10 cellular contexts compared by ENCODE assay signal in the genomic region with DNA sequence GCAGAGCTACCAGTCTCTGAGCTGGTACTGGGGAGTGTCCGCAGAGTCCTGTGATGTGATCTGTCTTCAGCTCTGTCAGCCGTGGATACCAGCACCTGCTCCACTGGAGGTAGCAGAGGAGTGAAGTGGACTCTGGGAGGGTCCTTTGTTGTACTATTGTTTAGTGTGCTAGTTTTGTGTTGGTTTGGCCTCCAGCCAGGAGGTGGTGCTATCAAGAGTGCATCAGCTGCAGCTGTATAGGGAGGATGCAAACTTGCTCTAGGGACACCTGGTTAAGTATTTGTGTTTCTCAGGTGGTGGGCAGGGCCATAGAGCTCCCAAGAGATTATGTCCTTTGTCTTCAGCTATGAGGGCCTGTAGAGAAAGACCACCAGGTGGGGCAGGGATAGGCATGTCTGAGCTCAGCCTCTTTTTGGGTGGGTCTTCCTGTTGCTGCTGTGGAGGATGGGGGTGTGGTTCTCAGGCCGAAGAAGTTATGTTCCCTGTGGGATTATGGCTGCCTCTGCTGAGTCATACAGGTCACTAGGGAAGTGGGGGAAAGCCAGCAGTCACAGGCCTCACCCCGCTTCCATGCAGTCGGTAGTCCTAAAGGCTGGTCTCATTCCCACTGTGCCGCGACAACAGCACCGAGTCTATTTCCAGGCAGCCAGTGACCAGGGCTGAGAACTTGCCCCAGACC.
DNase-seq lines count a peak whose midpoint lies in the region; ATAC-seq lines count a peak whose summit lies in the region.
"Had no signal": no experiment of that assay in that cellular context is flagged by ENCODE, and none has a peak within 500 bp of the region (broad histone marks: within the 10 kb centered on the region; RNA-seq: fewer than 3 reads in every experiment).

No MANE protein-coding gene starts in this region.

- peaks cover 52% of the 10 kb centered on the region for H3K4me1 Mint-ChIP-seq in activated naive CD8-positive, alpha-beta T cell (ENCODE audit: low read depth)
- peaks cover 48% of the 10 kb centered on the region for H3K4me1 Mint-ChIP-seq in activated naive CD8-positive, alpha-beta T cell treated with anti-CD3 and anti-CD28 coated beads for 36 hours
- H3K4me1 Mint-ChIP-seq in naive thymus-derived CD8-positive, alpha-beta T cell = peaks cover 25 to 56% (median 54%) of the 10 kb centered on the region in 4 donors
- peaks cover 28% of the 10 kb centered on the region for H3K4me1 Mint-ChIP-seq in activated CD8-positive, alpha-beta memory T cell treated with anti-CD3 and anti-CD28 coated beads, Interleukin-2, amount 10 ng/mL, durations not matched to agents 7 days and 5 days

- no peak for DNase-seq in activated naive CD8-positive, alpha-beta T cell treated with anti-CD3 and anti-CD28 coated beads for 36 hours
- peak; percentile 79 for DNase-seq in NCI-H1105 (lab: John Stamatoyannopoulos, UW)
- DNase-seq in RPMI8226 = peak; percentile 47
- DNase-seq in naive thymus-derived CD8-positive, alpha-beta T cell = no peak
- DNase-seq in activated CD8-positive, alpha-beta memory T cell treated with anti-CD3 and anti-CD28 coated beads, Interleukin-2, amount 10 ng/mL, durations not matched to agents 7 days and 5 days = no peak
- no peak for DNase-seq in D341Med (ENCODE audit: low spot score)
- DNase-seq: SW 1271 had no signal

- H3K36me3 Mint-ChIP-seq in activated naive CD8-positive, alpha-beta T cell = peaks cover 2% of the 10 kb centered on the region
- peaks cover 2% of the 10 kb centered on the region for H3K36me3 Mint-ChIP-seq in activated naive CD8-positive, alpha-beta T cell treated with anti-CD3 and anti-CD28 coated beads for 36 hours
- H3K36me3 Mint-ChIP-seq in naive thymus-derived CD8-positive, alpha-beta T cell = peaks cover 0 to 5% (median 0%) of the 10 kb centered on the region in 3 donors
- H3K36me3 Mint-ChIP-seq in activated CD8-positive, alpha-beta memory T cell treated with anti-CD3 and anti-CD28 coated beads, Interleukin-2, amount 10 ng/mL, durations not matched to agents 7 days and 5 days = peaks cover 10% of the 10 kb centered on the region
- H3K36me3 Mint-ChIP-seq: stimulated activated effector memory CD8-positive, alpha-beta T cell treated with anti-CD3 and anti-CD28 coated beads, Interleukin-12 subunit alpha, Interleukin-12 subunit beta, amount 100 ng/mL, for 72 hours had no signal

- POLR2A ChIA-PET in naive thymus-derived CD8-positive, alpha-beta T cell (lab: Charles Lee) = interaction anchor here (0.7 to 2.0 kb wide), 2 partner anchors 42 to 281 kb away, joined by 3 to 4 read pairs; no protein-coding TSS in a partner anchor

- H3K27me3 Mint-ChIP-seq in activated naive CD8-positive, alpha-beta T cell = no peaks in the 10 kb centered on the region
- H3K27me3 Mint-ChIP-seq in activated naive CD8-positive, alpha-beta T cell treated with anti-CD3 and anti-CD28 coated beads for 36 hours = no peaks in the 10 kb centered on the region
- no peaks in the 10 kb centered on the region for H3K27me3 Mint-ChIP-seq in naive thymus-derived CD8-positive, alpha-beta T cell
- H3K27me3 Mint-ChIP-seq in activated CD8-positive, alpha-beta memory T cell treated with anti-CD3 and anti-CD28 coated beads, Interleukin-2, amount 10 ng/mL, durations not matched to agents 7 days and 5 days = no peaks in the 10 kb centered on the region

- no peaks in the 10 kb centered on the region for H3K9me3 Mint-ChIP-seq in activated naive CD8-positive, alpha-beta T cell (ENCODE audit: low read depth)
- H3K9me3 Mint-ChIP-seq in activated naive CD8-positive, alpha-beta T cell treated with anti-CD3 and anti-CD28 coated beads for 36 hours = peaks cover 9% of the 10 kb centered on the region
- peaks cover 0 to 11% (median 0%) of the 10 kb centered on the region in 9 donors for H3K9me3 Mint-ChIP-seq in naive thymus-derived CD8-positive, alpha-beta T cell
- H3K9me3 Mint-ChIP-seq in activated CD8-positive, alpha-beta memory T cell treated with anti-CD3 and anti-CD28 coated beads, Interleukin-2, amount 10 ng/mL, durations not matched to agents 7 days and 5 days (ENCODE audit: low read depth) = no peaks in the 10 kb centered on the region
- H3K9me3 Mint-ChIP-seq: stimulated activated effector memory CD8-positive, alpha-beta T cell treated with anti-CD3 and anti-CD28 coated beads, Interleukin-12 subunit alpha, Interleukin-12 subunit beta, amount 100 ng/mL, for 72 hours had no signal

- H3K4me3 Mint-ChIP-seq in activated naive CD8-positive, alpha-beta T cell = no peak overlapping the region
- no peak overlapping the region for H3K4me3 Mint-ChIP-seq in activated naive CD8-positive, alpha-beta T cell treated with anti-CD3 and anti-CD28 coated beads for 36 hours
- H3K4me3 Mint-ChIP-seq in naive thymus-derived CD8-positive, alpha-beta T cell = peak overlapping the region in 2 of 10 donors; percentile 19 to 31
- H3K4me3 Mint-ChIP-seq in activated CD8-positive, alpha-beta memory T cell treated with anti-CD3 and anti-CD28 coated beads, Interleukin-2, amount 10 ng/mL, durations not matched to agents 7 days and 5 days = no peak overlapping the region
- H3K4me3 Mint-ChIP-seq: stimulated activated effector memory CD8-positive, alpha-beta T cell treated with anti-CD3 and anti-CD28 coated beads, Interleukin-12 subunit alpha, Interleukin-12 subunit beta, amount 100 ng/mL, for 72 hours had no signal

- CTCF ChIA-PET in activated CD8-positive, alpha-beta memory T cell treated with anti-CD3 and anti-CD28 coated beads, Interleukin-2, amount 10 ng/mL, durations not matched to agents 7 days and 5 days (lab: Charles Lee) = no interaction called here

- peak overlapping the region; percentile 31 for H3K27ac Mint-ChIP-seq in activated naive CD8-positive, alpha-beta T cell
- H3K27ac Mint-ChIP-seq in activated naive CD8-positive, alpha-beta T cell treated with anti-CD3 and anti-CD28 coated beads for 36 hours = no peak overlapping the region
- H3K27ac Mint-ChIP-seq in naive thymus-derived CD8-positive, alpha-beta T cell = peak overlapping the region in 6 of 10 donors; percentile 9 to 80 (median 14)
- H3K27ac Mint-ChIP-seq in activated CD8-positive, alpha-beta memory T cell treated with anti-CD3 and anti-CD28 coated beads, Interleukin-2, amount 10 ng/mL, durations not matched to agents 7 days and 5 days = no peak overlapping the region
- H3K27ac Mint-ChIP-seq: stimulated activated effector memory CD8-positive, alpha-beta T cell treated with anti-CD3 and anti-CD28 coated beads, Interleukin-12 subunit alpha, Interleukin-12 subunit beta, amount 100 ng/mL, for 72 hours had no signal

- no peak for ATAC-seq in naive thymus-derived CD8-positive, alpha-beta T cell
- no peak for ATAC-seq in activated CD8-positive, alpha-beta memory T cell treated with anti-CD3 and anti-CD28 coated beads, Interleukin-2, amount 10 ng/mL, durations not matched to agents 7 days and 5 days
- no peak for ATAC-seq in HG02763 (IDR thresholded peaks at IDR 0.05; ENCODE audit: unreplicated experiment)
- ATAC-seq: stimulated activated effector memory CD8-positive, alpha-beta T cell treated with anti-CD3 and anti-CD28 coated beads, Interleukin-12 subunit alpha, Interleukin-12 subunit beta, amount 100 ng/mL, for 72 hours had no signal

Comparison
In these comparisons a context has a peak if more than half of its experiments do, and no peak if none do; other contexts are left out.
1. H3K27ac Mint-ChIP-seq: peak in activated naive CD8-positive, alpha-beta T cell (single experiment) and naive thymus-derived CD8-positive, alpha-beta T cell (6 of 10); none in activated naive CD8-positive, alpha-beta T cell treated with anti-CD3 and anti-CD28 coated beads for 36 hours (single experiment) and activated CD8-positive, alpha-beta memory T cell treated with anti-CD3 and anti-CD28 coated beads, Interleukin-2, amount 10 ng/mL, durations not matched to agents 7 days and 5 days (single experiment).
2. DNase-seq: peak in NCI-H1105 (single experiment) and RPMI8226 (single experiment); none in activated naive CD8-positive, alpha-beta T cell treated with anti-CD3 and anti-CD28 coated beads for 36 hours (single experiment), naive thymus-derived CD8-positive, alpha-beta T cell (0 of 10), activated CD8-positive, alpha-beta memory T cell treated with anti-CD3 and anti-CD28 coated beads, Interleukin-2, amount 10 ng/mL, durations not matched to agents 7 days and 5 days (single experiment) and D341Med (single experiment).